Comparison of ENCODE assay signal across 1 cellular context in the genomic region with DNA sequence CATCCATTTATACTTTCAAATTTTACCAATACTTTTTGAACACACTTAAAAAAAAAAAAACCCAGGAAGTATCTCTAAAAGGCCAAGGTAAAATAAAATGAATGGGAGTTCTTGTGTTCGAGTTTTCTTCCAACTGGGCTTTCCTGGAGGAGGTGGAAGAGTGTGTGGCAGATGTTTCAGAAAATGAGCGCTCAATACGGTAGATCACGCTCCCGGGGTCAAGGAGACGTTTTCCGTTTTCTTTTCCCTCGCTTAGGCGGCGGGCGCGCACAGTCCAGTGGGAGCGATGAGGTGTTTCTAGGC.
TF ChIP-seq lines count a peak whose summit lies in the region.

No MANE protein-coding gene starts in this region.

TF ChIP-seq in WTC11, 78 proteins besides CTCF, POLR2A, EP300 and RAD21 (continued from another document):
- TF ChIP-seq, protein P1, sequence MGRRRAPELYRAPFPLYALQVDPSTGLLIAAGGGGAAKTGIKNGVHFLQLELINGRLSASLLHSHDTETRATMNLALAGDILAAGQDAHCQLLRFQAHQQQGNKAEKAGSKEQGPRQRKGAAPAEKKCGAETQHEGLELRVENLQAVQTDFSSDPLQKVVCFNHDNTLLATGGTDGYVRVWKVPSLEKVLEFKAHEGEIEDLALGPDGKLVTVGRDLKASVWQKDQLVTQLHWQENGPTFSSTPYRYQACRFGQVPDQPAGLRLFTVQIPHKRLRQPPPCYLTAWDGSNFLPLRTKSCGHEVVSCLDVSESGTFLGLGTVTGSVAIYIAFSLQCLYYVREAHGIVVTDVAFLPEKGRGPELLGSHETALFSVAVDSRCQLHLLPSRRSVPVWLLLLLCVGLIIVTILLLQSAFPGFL (CRISPR knock-in tag; IDR thresholded peaks at IDR 0.05; ENCODE audit: borderline replicate concordance) = no peak
- TF ChIP-seq, protein P2, sequence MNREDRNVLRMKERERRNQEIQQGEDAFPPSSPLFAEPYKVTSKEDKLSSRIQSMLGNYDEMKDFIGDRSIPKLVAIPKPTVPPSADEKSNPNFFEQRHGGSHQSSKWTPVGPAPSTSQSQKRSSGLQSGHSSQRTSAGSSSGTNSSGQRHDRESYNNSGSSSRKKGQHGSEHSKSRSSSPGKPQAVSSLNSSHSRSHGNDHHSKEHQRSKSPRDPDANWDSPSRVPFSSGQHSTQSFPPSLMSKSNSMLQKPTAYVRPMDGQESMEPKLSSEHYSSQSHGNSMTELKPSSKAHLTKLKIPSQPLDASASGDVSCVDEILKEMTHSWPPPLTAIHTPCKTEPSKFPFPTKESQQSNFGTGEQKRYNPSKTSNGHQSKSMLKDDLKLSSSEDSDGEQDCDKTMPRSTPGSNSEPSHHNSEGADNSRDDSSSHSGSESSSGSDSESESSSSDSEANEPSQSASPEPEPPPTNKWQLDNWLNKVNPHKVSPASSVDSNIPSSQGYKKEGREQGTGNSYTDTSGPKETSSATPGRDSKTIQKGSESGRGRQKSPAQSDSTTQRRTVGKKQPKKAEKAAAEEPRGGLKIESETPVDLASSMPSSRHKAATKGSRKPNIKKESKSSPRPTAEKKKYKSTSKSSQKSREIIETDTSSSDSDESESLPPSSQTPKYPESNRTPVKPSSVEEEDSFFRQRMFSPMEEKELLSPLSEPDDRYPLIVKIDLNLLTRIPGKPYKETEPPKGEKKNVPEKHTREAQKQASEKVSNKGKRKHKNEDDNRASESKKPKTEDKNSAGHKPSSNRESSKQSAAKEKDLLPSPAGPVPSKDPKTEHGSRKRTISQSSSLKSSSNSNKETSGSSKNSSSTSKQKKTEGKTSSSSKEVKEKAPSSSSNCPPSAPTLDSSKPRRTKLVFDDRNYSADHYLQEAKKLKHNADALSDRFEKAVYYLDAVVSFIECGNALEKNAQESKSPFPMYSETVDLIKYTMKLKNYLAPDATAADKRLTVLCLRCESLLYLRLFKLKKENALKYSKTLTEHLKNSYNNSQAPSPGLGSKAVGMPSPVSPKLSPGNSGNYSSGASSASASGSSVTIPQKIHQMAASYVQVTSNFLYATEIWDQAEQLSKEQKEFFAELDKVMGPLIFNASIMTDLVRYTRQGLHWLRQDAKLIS (CRISPR knock-in tag; IDR thresholded peaks at IDR 0.05; ENCODE audit: borderline replicate concordance) = no peak
- TF ChIP-seq STAT6 (CRISPR knock-in tag; conservative IDR thresholded peaks at IDR 0.05; ENCODE audit: low read depth) (no peak), CREM (CRISPR knock-in tag; IDR thresholded peaks at IDR 0.05) (no peak), ARID4B (CRISPR knock-in tag; IDR thresholded peaks at IDR 0.05; ENCODE audit: borderline replicate concordance) (no peak), ZBTB43 (CRISPR knock-in tag; IDR thresholded peaks at IDR 0.05) (no peak)
